In the genomic region with DNA sequence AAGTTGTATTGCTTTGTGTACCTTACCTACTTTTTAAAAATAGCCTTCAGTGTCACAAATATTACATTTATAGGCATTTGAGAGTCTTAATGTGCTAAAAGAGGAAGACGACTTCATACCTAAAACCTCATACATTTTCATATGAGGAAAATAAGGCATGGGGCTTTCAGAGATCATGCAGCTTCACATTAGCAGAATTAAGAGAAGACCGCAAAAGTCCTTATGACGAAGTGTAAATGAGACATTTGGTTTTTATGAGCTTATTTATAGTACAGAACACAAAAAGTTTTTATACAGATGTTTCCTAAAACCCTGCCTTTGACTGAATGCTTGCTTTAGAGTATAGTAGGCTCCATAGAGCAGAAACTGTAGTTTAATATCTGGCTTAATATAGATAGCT, we compare ENCODE assay signal across 15 cellular contexts. TPM values are rescaled to one million over a fixed set of nuclear protein-coding genes. Genes with fewer than 3 reads are reported as not detected.
DNase-seq lines count a peak whose midpoint lies in the region; ATAC-seq and TF ChIP-seq lines count a peak whose summit lies in the region.
"Had no signal": no experiment of that assay in that cellular context is flagged by ENCODE, and none has a peak within 500 bp of the region (broad histone marks: within the 10 kb centered on the region; RNA-seq: fewer than 3 reads in every experiment).

No MANE protein-coding gene starts in this region.

- intact Hi-C loops in tibial artery (cut with DNase I; ENCODE audit: low total_unique reads) = no loop called here

- no peaks in the 10 kb centered on the region for H3K4me1 ChIP-seq in tibial artery
- H3K4me1 ChIP-seq: A549, gastroesophageal sphincter had no signal

- H3K27me3 ChIP-seq in tibial artery = no peaks in the 10 kb centered on the region
- H3K27me3 ChIP-seq: gastroesophageal sphincter had no signal

- H3K27me3 Mint-ChIP-seq in activated naive CD4-positive, alpha-beta T cell treated with anti-CD3 and anti-CD28 coated beads, Interleukin-2, amount 50 U/mL, for 24 hours = no peaks in the 10 kb centered on the region
- no peaks in the 10 kb centered on the region for H3K27me3 Mint-ChIP-seq in stimulated activated memory B cell treated with anti-CD40 and anti-IgM and Interleukin-4, amounts not matched to agents 10 μg/mL and 1 μg/mL and 100 μg/mL, for 72 hours
- H3K27me3 Mint-ChIP-seq: activated CD8-positive, alpha-beta memory T cell treated with anti-CD3 and anti-CD28 coated beads, Interleukin-2, amount 10 ng/mL, durations not matched to agents 7 days and 5 days; effector memory CD8-positive, alpha-beta T cell; stimulated activated naive CD8-positive, alpha-beta T cell treated with anti-CD3 and anti-CD28 coated beads, Interleukin-15, amount 100 ng/mL, for 72 hours had no signal

- peaks cover 16% of the 10 kb centered on the region for H3K36me3 Mint-ChIP-seq in activated naive CD4-positive, alpha-beta T cell treated with anti-CD3 and anti-CD28 coated beads, Interleukin-2, amount 50 U/mL, for 24 hours
- H3K36me3 Mint-ChIP-seq in activated naive CD4-positive, alpha-beta T cell treated with anti-CD3 and anti-CD28 coated beads, Interleukin-2, amount 50 U/mL, for 72 hours = peaks cover 8 to 19% of the 10 kb centered on the region in 2 donors
- H3K36me3 Mint-ChIP-seq in stimulated activated memory B cell treated with anti-CD40 and anti-IgM and Interleukin-4, amounts not matched to agents 10 μg/mL and 1 μg/mL and 100 μg/mL, for 72 hours = peaks cover 56% of the 10 kb centered on the region

- no peak for TF ChIP-seq CTCF in tibial artery (IDR thresholded peaks at IDR 0.05)

- peaks cover 47 to 94% (median 50%) of the 10 kb centered on the region in 3 donors for H3K36me3 ChIP-seq in tibial artery

- no peak for ATAC-seq in activated naive CD4-positive, alpha-beta T cell treated with anti-CD3 and anti-CD28 coated beads, Interleukin-2, amount 50 U/mL, for 72 hours
- peak; percentile 84 for ATAC-seq in GM21786 (IDR thresholded peaks at IDR 0.05; ENCODE audit: unreplicated experiment)
- ATAC-seq in HG03378 (IDR thresholded peaks at IDR 0.05; ENCODE audit: unreplicated experiment) = peak; percentile 85
- ATAC-seq in stimulated activated memory B cell treated with anti-CD40 and anti-IgM and Interleukin-4, amounts not matched to agents 10 μg/mL and 1 μg/mL and 100 μg/mL, for 72 hours = peak; percentile 95
- ATAC-seq: A549; activated CD8-positive, alpha-beta memory T cell treated with anti-CD3 and anti-CD28 coated beads, Interleukin-2, amount 10 ng/mL, durations not matched to agents 7 days and 5 days; effector memory CD8-positive, alpha-beta T cell; gastroesophageal sphincter; left lobe of liver; stimulated activated naive CD8-positive, alpha-beta T cell treated with anti-CD3 and anti-CD28 coated beads, Interleukin-15, amount 100 ng/mL, for 72 hours had no signal

- peak overlapping the region; percentile 46 for H3K27ac Mint-ChIP-seq in activated naive CD4-positive, alpha-beta T cell treated with anti-CD3 and anti-CD28 coated beads, Interleukin-2, amount 50 U/mL, for 24 hours
- H3K27ac Mint-ChIP-seq in activated naive CD4-positive, alpha-beta T cell treated with anti-CD3 and anti-CD28 coated beads, Interleukin-2, amount 50 U/mL, for 72 hours = peak overlapping the region in 1 of 2 donors; percentile 56
- H3K27ac Mint-ChIP-seq in stimulated activated memory B cell treated with anti-CD40 and anti-IgM and Interleukin-4, amounts not matched to agents 10 μg/mL and 1 μg/mL and 100 μg/mL, for 72 hours = peak overlapping the region; percentile 79
- H3K27ac Mint-ChIP-seq: activated CD8-positive, alpha-beta memory T cell treated with anti-CD3 and anti-CD28 coated beads, Interleukin-2, amount 10 ng/mL, durations not matched to agents 7 days and 5 days; stimulated activated naive CD8-positive, alpha-beta T cell treated with anti-CD3 and anti-CD28 coated beads, Interleukin-15, amount 100 ng/mL, for 72 hours had no signal

- no peak overlapping the region for H3K4me3 Mint-ChIP-seq in activated naive CD4-positive, alpha-beta T cell treated with anti-CD3 and anti-CD28 coated beads, Interleukin-2, amount 50 U/mL, for 24 hours
- peak overlapping the region; percentile 43 for H3K4me3 Mint-ChIP-seq in stimulated activated memory B cell treated with anti-CD40 and anti-IgM and Interleukin-4, amounts not matched to agents 10 μg/mL and 1 μg/mL and 100 μg/mL, for 72 hours
- H3K4me3 Mint-ChIP-seq: activated CD8-positive, alpha-beta memory T cell treated with anti-CD3 and anti-CD28 coated beads, Interleukin-2, amount 10 ng/mL, durations not matched to agents 7 days and 5 days; effector memory CD8-positive, alpha-beta T cell; stimulated activated naive CD8-positive, alpha-beta T cell treated with anti-CD3 and anti-CD28 coated beads, Interleukin-15, amount 100 ng/mL, for 72 hours had no signal

- no peaks in the 10 kb centered on the region for H3K9me3 ChIP-seq in tibial artery
- H3K9me3 ChIP-seq: A549, gastroesophageal sphincter had no signal

- H3K4me3 ChIP-seq in tibial artery = no peak overlapping the region
- H3K4me3 ChIP-seq: A549, gastroesophageal sphincter had no signal

- H3K27ac ChIP-seq in tibial artery = no peak overlapping the region
- H3K27ac ChIP-seq: A549, gastroesophageal sphincter had no signal

- DNase-seq in activated naive CD4-positive, alpha-beta T cell treated with anti-CD3 and anti-CD28 coated beads, Interleukin-2, amount 50 U/mL, for 72 hours (ENCODE audit: low spot score in 2 of 2) = no peak
- no peak for DNase-seq in hypothalamus (lab: John Stamatoyannopoulos, UW)
- no peak for DNase-seq in DMS114 treated with DMSO at 0.1 percent for 48 hours (lab: John Stamatoyannopoulos, UW; ENCODE audit: unreplicated experiment)
- no peak for DNase-seq in tibial artery
- DNase-seq: activated CD8-positive, alpha-beta memory T cell treated with anti-CD3 and anti-CD28 coated beads, Interleukin-2, amount 10 ng/mL, durations not matched to agents 7 days and 5 days; effector memory CD8-positive, alpha-beta T cell; stimulated activated naive CD8-positive, alpha-beta T cell treated with anti-CD3 and anti-CD28 coated beads, Interleukin-15, amount 100 ng/mL, for 72 hours; T-helper 1 cell had no signal

- H3K4me1 Mint-ChIP-seq in activated naive CD4-positive, alpha-beta T cell treated with anti-CD3 and anti-CD28 coated beads, Interleukin-2, amount 50 U/mL, for 24 hours = no peaks in the 10 kb centered on the region
- H3K4me1 Mint-ChIP-seq in stimulated activated memory B cell treated with anti-CD40 and anti-IgM and Interleukin-4, amounts not matched to agents 10 μg/mL and 1 μg/mL and 100 μg/mL, for 72 hours = peaks cover 30% of the 10 kb centered on the region
- H3K4me1 Mint-ChIP-seq: stimulated activated naive CD8-positive, alpha-beta T cell treated with anti-CD3 and anti-CD28 coated beads, Interleukin-15, amount 100 ng/mL, for 72 hours had no signal

- H3K9me3 Mint-ChIP-seq in activated naive CD4-positive, alpha-beta T cell treated with anti-CD3 and anti-CD28 coated beads, Interleukin-2, amount 50 U/mL, for 24 hours = no peaks in the 10 kb centered on the region
- no peaks in the 10 kb centered on the region for H3K9me3 Mint-ChIP-seq in activated naive CD4-positive, alpha-beta T cell treated with anti-CD3 and anti-CD28 coated beads, Interleukin-2, amount 50 U/mL, for 72 hours
- no peaks in the 10 kb centered on the region for H3K9me3 Mint-ChIP-seq in stimulated activated memory B cell treated with anti-CD40 and anti-IgM and Interleukin-4, amounts not matched to agents 10 μg/mL and 1 μg/mL and 100 μg/mL, for 72 hours
- H3K9me3 Mint-ChIP-seq: effector memory CD8-positive, alpha-beta T cell; stimulated activated naive CD8-positive, alpha-beta T cell treated with anti-CD3 and anti-CD28 coated beads, Interleukin-15, amount 100 ng/mL, for 72 hours had no signal

RNA-seq across cellular contexts. Expression of a gene that starts 10.1 kb away (rescaled TPM):
- total RNA-seq in activated naive CD4-positive, alpha-beta T cell treated with anti-CD3 and anti-CD28 coated beads, Interleukin-2, amount 50 U/mL, for 72 hours = 10 to 100 TPM in 1 of 2 donors, 1 to 10 TPM in 1; 6.5 to 16.0 TPM

RNA-seq across cellular contexts. Expression of a gene that starts 57.2 kb away (rescaled TPM):
- 10 to 100 TPM; 59.6 to 72.5 TPM for total RNA-seq in activated naive CD4-positive, alpha-beta T cell treated with anti-CD3 and anti-CD28 coated beads, Interleukin-2, amount 50 U/mL, for 72 hours

Comparison
In these comparisons a context has a peak if more than half of its experiments do, and no peak if none do; other contexts are left out.
1. ATAC-seq: peak in GM21786 (single experiment), HG03378 (single experiment) and stimulated activated memory B cell treated with anti-CD40 and anti-IgM and Interleukin-4, amounts not matched to agents 10 μg/mL and 1 μg/mL and 100 μg/mL, for 72 hours (single experiment); none in activated naive CD4-positive, alpha-beta T cell treated with anti-CD3 and anti-CD28 coated beads, Interleukin-2, amount 50 U/mL, for 72 hours (0 of 2).